Comparison of ENCODE assay signal across 17 cellular contexts in the genomic region with DNA sequence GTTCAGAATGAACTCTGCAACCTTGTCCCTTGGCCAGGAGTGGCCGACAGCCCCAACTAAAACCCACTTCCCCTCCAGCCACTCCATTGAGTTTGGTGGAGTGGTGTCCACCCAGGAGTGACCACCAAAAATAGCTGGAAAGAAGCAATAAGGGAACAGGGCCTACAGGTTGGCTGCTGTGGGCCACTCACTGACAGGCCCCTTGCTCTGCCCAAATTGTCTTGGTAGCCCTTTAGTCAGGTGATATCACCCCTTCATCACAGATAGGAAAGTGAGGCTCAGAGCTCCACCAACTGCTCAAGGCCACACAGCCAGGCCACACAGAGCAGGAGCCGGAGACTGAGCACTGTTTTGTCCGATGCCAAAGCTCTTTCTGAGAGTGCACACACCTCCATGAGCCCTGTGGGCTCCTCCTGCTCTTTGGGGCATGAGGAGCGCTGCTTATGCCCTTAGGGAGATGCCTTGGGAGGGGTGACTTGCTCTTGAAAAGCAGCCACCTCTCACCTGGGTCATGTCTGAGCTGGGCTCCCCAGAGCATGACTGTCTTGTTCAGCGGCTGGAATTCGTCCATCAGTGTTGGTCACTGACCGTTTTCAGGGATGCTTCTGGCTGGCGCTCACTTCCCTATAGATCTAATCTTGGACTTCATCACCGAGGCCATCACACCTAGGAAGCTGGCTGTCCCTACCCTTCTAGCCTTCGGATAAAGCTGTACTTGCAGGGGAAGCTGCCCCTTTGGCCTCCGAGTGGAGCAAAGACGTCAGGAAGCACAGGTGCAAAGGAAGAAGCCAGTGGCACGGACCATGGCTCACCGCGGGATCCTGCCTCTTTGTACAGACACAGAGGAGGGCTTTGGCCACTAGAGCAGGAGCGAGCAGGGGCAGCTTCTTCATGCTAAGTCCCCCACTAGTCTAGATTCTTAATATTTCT.
"Had no signal": no experiment of that assay in that cellular context is flagged by ENCODE, and none has a peak within 500 bp of the region (broad histone marks: within the 10 kb centered on the region; RNA-seq: fewer than 3 reads in every experiment).

No MANE protein-coding gene starts in this region.

- H3K36me3 ChIP-seq: brain microvascular endothelial cell had no signal

- H2AFZ ChIP-seq: hepatocyte had no signal

- H3K27me3 ChIP-seq: brain microvascular endothelial cell, dorsolateral prefrontal cortex, hepatocyte, testis had no signal

- H3K4me2 ChIP-seq: hepatocyte had no signal

- DNase-seq: activated CD4-positive, alpha-beta T cell treated with anti-CD3 and anti-CD28 coated beads, Interleukin-2, amount 50 U/mL, for 4 hours; activated gamma-delta T cell; activated T-cell treated with anti-CD3 and anti-CD28 coated beads, Interleukin-2, amount 50 U/mL, for 72 hours; aorta; brain microvascular endothelial cell; central memory CD4-positive, alpha-beta T cell; dorsolateral prefrontal cortex; effector memory CD8-positive, alpha-beta T cell; glutamatergic neuron; immature natural killer cell; left ventricle myocardium superior; mammary epithelial cell; stimulated activated CD4-positive, alpha-beta T cell treated with anti-CD3 and anti-CD28 coated beads, Interleukin-4, amount 100 ng/mL, for 1 hour; stimulated activated naive CD4-positive, alpha-beta T cell; T-helper 9 cell; testis had no signal

- H3K79me2 ChIP-seq: hepatocyte had no signal

- H3K4me1 ChIP-seq: testis had no signal

- H3K4me3 ChIP-seq: dorsolateral prefrontal cortex, hepatocyte, testis had no signal

- H3K9me3 ChIP-seq: testis had no signal

- H3K27ac ChIP-seq: brain microvascular endothelial cell, dorsolateral prefrontal cortex, hepatocyte, testis had no signal
